In the genomic region with DNA sequence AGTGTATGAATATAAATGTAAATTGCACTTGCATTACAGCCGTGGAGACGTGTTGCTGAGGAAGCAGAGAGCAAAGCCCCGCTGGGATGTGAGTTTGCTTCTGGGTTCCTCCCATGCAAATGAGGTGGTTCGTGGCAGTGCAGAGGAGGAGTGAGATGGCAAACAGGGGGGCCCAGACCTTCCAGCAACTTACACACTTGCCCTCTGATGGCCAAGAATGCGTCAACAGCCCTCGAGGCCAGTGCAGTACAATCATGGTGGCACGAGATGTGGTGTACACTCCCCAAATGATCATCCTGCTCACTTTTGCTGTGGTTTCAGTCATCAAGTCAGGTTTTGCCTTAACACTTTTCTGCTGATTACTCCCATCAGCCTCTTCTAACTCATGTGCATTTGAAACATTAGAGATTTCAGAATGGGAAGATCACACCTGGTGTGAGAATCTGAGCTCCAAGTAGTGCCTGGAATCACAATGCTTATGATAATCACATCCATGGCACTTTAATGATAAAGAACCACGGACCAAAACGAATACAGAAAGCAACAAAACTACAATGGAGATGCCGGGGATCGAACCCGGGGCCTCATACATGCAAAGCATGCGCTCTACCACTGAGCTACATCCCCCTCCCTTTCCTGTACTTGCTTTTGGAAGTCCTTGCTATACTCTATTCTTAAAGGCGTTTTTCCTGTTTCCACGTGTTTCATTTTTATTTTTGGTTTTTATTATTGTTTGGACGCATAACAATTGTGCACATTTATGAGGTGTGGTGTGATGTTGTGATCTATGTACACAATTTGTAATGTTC, we compare ENCODE assay signal across 8 cellular contexts. TPM values are rescaled to one million over a fixed set of nuclear protein-coding genes. Genes with fewer than 3 reads are reported as not detected.
A peak's percentile ranks its signal among the peaks of the same experiment; 100 is the strongest.
DNase-seq lines count a peak whose midpoint lies in the region; ATAC-seq and TF ChIP-seq lines count a peak whose summit lies in the region.

No MANE protein-coding gene starts in this region.

- peaks cover 21% of the 10 kb centered on the region for H3K36me3 Mint-ChIP-seq in CD4-positive, alpha-beta T cell (ENCODE audit: low read depth)

- H3K36me3 ChIP-seq in HUES6 (ENCODE audit: control insufficient read depth, insufficient read depth, low read length) (no peaks in the 10 kb centered on the region), ovary (no peaks in the 10 kb centered on the region)

- H3K4me1 Mint-ChIP-seq in CD4-positive, alpha-beta T cell (ENCODE audit: low read depth) = peaks cover 55% of the 10 kb centered on the region

- POLR2A ChIA-PET in CD4-positive, alpha-beta T cell (lab: Charles Lee) = interaction anchor here (1.0 to 12.5 kb wide), 4 partner anchors 8 to 57 kb away, joined by 3 to 538 read pairs (median 24); a partner anchor contains a TSS

- peak overlapping the region; percentile 66 for H3K9ac ChIP-seq in HUES6 (ENCODE audit: low read length)

- WGBS in ovary, 3 donors = 31 to 33% (median 32%) methylated on average over 16 of the region's 16 CpGs

- peak; percentile 8 for ATAC-seq in CD4-positive, alpha-beta T cell (ENCODE audit: poor library complexity)
- peak; percentile 46 for ATAC-seq in GM21390 (IDR thresholded peaks at IDR 0.05; ENCODE audit: unreplicated experiment)

- H3K9me3 ChIP-seq in CD4-positive, alpha-beta T cell (ENCODE audit: control insufficient read depth, low read length) = no peaks in the 10 kb centered on the region
- H3K9me3 ChIP-seq in HUES6 (ENCODE audit: control insufficient read depth, insufficient read depth, low read depth, low read length) = no peaks in the 10 kb centered on the region
- no peaks in the 10 kb centered on the region for H3K9me3 ChIP-seq in ovary

- TF ChIP-seq POLR2A in ovary (IDR thresholded peaks at IDR 0.05) = no peak

- H3K4me1 ChIP-seq in HUES6 (ENCODE audit: control insufficient read depth, insufficient read depth, low read length) (peaks cover 51% of the 10 kb centered on the region), ovary (ENCODE audit: insufficient read depth) (peaks cover 6% of the 10 kb centered on the region)

- H3K4me3 ChIP-seq in HUES6 (ENCODE audit: low read depth, low read length) (peak overlapping the region; percentile 65), ovary (peak overlapping the region; percentile 17)

- H3K9me3 Mint-ChIP-seq in CD4-positive, alpha-beta T cell = no peaks in the 10 kb centered on the region

- peak overlapping the region; percentile 99 for H3K27ac Mint-ChIP-seq in CD4-positive, alpha-beta T cell

- no peaks in the 10 kb centered on the region for H3K27me3 ChIP-seq in CD4-positive, alpha-beta T cell (ENCODE audit: control insufficient read depth, insufficient read depth, low read length)
- H3K27me3 ChIP-seq in HUES6 (ENCODE audit: control insufficient read depth, insufficient read depth, low read length) = no peaks in the 10 kb centered on the region
- no peaks in the 10 kb centered on the region for H3K27me3 ChIP-seq in ovary

- no peak for TF ChIP-seq CTCF in CD4-positive, alpha-beta T cell (IDR thresholded peaks at IDR 0.05)
- no peak for TF ChIP-seq CTCF in ovary (IDR thresholded peaks at IDR 0.05)

- no peak for TF ChIP-seq EP300 in ovary (IDR thresholded peaks at IDR 0.05)

- H3K4me3 Mint-ChIP-seq in CD4-positive, alpha-beta T cell = peak overlapping the region; percentile 87

- peak overlapping the region; percentile 60 for H3K27ac ChIP-seq in CD4-positive, alpha-beta T cell (ENCODE audit: low read depth, low read length)
- H3K27ac ChIP-seq in HUES6 (ENCODE audit: low read depth, low read length) (peak overlapping the region; percentile 50), ovary (peak overlapping the region in 1 of 2 donors; percentile 20)

- peaks cover 6% of the 10 kb centered on the region for H3K27me3 Mint-ChIP-seq in CD4-positive, alpha-beta T cell

- intact Hi-C loops in CD4-positive, alpha-beta T cell (cut with DNase I, micrococcal nuclease) = no loop called here
- intact Hi-C loops in ovary (cut with DNase I) = no loop called here

- CTCF ChIA-PET in CD4-positive, alpha-beta T cell (lab: Charles Lee) = interaction anchor here (1.4 to 8.2 kb wide), 3 partner anchors 8 to 18 kb away, joined by 4 to 65 read pairs (median 32); no protein-coding TSS in a partner anchor

- peak; percentile 33 to 62 (median 52) for DNase-seq in CD4-positive, alpha-beta T cell
- DNase-seq in activated CD8-positive, alpha-beta memory T cell treated with anti-CD3 and anti-CD28 coated beads, Interleukin-2, amount 50 U/mL, for 48 hours = peak; percentile 89
- DNase-seq in fibroblast of peridontal ligament (ENCODE audit: extremely low read depth) (peak; percentile 75), ovary (peak in 4 of 5 donors; percentile 59 to 74 (median 66)), HPDE6-E6E7 (ENCODE audit: extremely low spot score) (no peak), HuH-7 (ENCODE audit: low spot score) (no peak)

RNA-seq across cellular contexts. Expression of a gene that starts 7.0 kb away (rescaled TPM):
- total RNA-seq in CD4-positive, alpha-beta T cell = 1,000 to 10,000 TPM; 1,389 to 1,410 TPM
- 1,000 to 10,000 TPM in 2 of 7 donors, 100 to 1,000 TPM in 5; 775 to 1,271 (median 837) TPM for total RNA-seq in ovary
- polyA plus RNA-seq in ovary = 1,000 to 10,000 TPM in 1 of 2 donors, 100 to 1,000 TPM in 1; 808 to 1,330 TPM

RNA-seq across cellular contexts. Expression of a gene that starts 57.7 kb away (rescaled TPM):
- total RNA-seq in CD4-positive, alpha-beta T cell = 1 to 10 TPM; 2.3 to 3.7 TPM
- total RNA-seq in ovary = 100 to 1,000 TPM in 3 of 7 donors, 10 to 100 TPM in 4; 20.8 to 155 (median 81.7) TPM
- 1,000 to 10,000 TPM in 1 of 2 donors, 10 to 100 TPM in 1; 59.4 to 1,262 TPM for polyA plus RNA-seq in ovary

Comparison
In these comparisons a context has a peak if more than half of its experiments do, and no peak if none do; other contexts are left out.
1. DNase-seq: peak in CD4-positive, alpha-beta T cell (10 of 10), activated CD8-positive, alpha-beta memory T cell treated with anti-CD3 and anti-CD28 coated beads, Interleukin-2, amount 50 U/mL, for 48 hours (single experiment), fibroblast of peridontal ligament (single experiment) and ovary (4 of 5); none in HPDE6-E6E7 (single experiment) and HuH-7 (single experiment).
2. RNA of a gene that starts 57.7 kb away (total RNA-seq): 20.8 to 155 TPM in ovary; 2.3 to 3.7 TPM in CD4-positive, alpha-beta T cell; every median in the first group is over 4 times any median in the second.